ENCODE assay signal across 1 cellular context in the genomic region with DNA sequence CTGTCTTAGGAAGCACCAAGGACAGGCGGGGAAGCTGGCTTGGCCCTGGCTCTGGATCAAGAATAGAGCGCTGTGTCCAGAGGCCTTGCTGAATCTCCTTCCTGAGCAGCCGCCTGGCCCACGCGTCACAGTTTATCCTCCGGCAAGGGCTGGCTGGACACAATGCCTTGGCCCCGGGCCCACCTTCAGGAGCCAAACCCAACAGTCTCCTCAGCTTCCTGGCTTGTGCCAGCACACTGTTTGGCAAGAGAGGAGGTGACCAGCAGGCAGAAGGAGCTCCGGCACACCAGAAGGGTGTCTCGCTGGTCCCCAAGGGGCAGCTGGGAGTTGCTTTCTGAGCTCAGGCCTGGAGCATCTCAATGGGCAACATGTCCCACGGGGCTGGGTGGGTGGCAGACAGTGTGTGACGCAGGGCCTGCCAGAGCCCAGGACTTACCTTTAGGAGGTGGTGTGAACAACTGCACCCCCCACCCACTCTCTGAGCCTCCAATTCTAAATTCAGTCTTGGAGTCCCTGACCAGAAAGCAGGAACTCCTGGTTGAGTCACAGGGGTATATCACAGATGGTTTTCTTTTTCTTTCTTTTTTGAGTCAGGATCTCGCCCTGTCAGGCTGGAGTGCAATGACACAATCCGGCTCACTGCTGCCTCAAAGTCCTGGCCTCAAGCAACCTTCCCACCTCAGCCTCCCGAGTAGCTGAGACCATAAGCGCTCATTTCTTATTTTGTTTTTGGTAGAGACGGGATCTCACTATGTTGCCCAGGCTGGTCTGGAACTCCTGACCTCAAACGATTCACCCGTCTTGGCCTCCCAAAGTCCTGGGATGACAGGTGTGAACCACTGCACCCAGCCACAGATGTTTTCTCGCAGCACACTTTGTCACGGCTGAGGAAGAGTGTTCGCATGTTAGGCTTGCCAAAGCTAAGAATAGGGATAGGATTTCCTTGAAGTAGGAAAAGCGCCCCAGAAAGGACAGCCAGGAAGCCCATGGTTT.
TF ChIP-seq lines count a peak whose summit lies in the region.

No MANE protein-coding gene starts in this region.

TF ChIP-seq in IMR-90, 13 proteins besides CTCF, POLR2A, EP300 and RAD21 (continued from another document):
- TF ChIP-seq CEBPB (IDR thresholded peaks at IDR 0.05; ENCODE audit: low read depth, low read length): peak; percentile 25; the same call in 1 of the 2 replicates
